1 cellular context compared by ENCODE assay signal in genomic region chr1:114757455-114758250, GRCh38.
TF ChIP-seq lines count a peak whose summit lies in the region.

Gene CSDE1, minus strand, starts transcription at chr1:114757984. Its CDS starts 18,094 bp downstream, at chr1:114739890.

TF ChIP-seq in SK-N-SH, 30 proteins besides CTCF, POLR2A, EP300 and RAD21 (continued from another document):
- TF ChIP-seq USF2 (IDR thresholded peaks at IDR 0.05; ENCODE audit: borderline replicate concordance, low read depth, low read length) (peak; percentile 2; the same call in 1 of the 2 replicates), YY1 (IDR thresholded peaks at IDR 0.05; ENCODE audit: low read depth) (peak; percentile 91), TAF1 (IDR thresholded peaks at IDR 0.05; ENCODE audit: borderline replicate concordance, low read depth, low read length) (peak; percentile 93), CHD2 (IDR thresholded peaks at IDR 0.05; ENCODE audit: low read length, partially characterized antibody) (peak; percentile 99), USF1 (IDR thresholded peaks at IDR 0.05; ENCODE audit: borderline replicate concordance, low read depth) (no peak), GATA2 (CRISPR knock-in tag; IDR thresholded peaks at IDR 0.05) (no peak), NRF1 (IDR thresholded peaks at IDR 0.05; ENCODE audit: low read depth, low read length) (peak; percentile 93), ELF1 (IDR thresholded peaks at IDR 0.05) (peak; percentile 57; the same call in 1 of the 2 replicates), FOXJ3 (CRISPR knock-in tag; IDR thresholded peaks at IDR 0.05) (no peak), JUND (IDR thresholded peaks at IDR 0.05) (no peak), FOSL2 (IDR thresholded peaks at IDR 0.05; ENCODE audit: borderline replicate concordance, low read depth) (no peak), RXRA (IDR thresholded peaks at IDR 0.05; ENCODE audit: borderline replicate concordance, low read depth) (no peak), MAX (IDR thresholded peaks at IDR 0.05; ENCODE audit: low read depth) (no peak)
